Comparison of ENCODE assay signal across 18 cellular contexts in genomic region chr10:30116254-30116573, GRCh38. TPM values are rescaled to one million over a fixed set of nuclear protein-coding genes. Genes with fewer than 3 reads are reported as not detected.
DNase-seq lines count a peak whose midpoint lies in the region; ATAC-seq and TF ChIP-seq lines count a peak whose summit lies in the region.
"Had no signal": no experiment of that assay in that cellular context is flagged by ENCODE, and none has a peak within 500 bp of the region (broad histone marks: within the 10 kb centered on the region; RNA-seq: fewer than 3 reads in every experiment).

No MANE protein-coding gene starts in this region.

- ATAC-seq in right cardiac atrium, result no peak
- ATAC-seq in GM21526 (IDR thresholded peaks at IDR 0.05; ENCODE audit: low FRiP score, unreplicated experiment), result no peak

- H3K36me3 ChIP-seq in right atrium auricular region (no peaks in the 10 kb centered on the region), neuronal stem cell (replicated peaks in 1 of 2; ENCODE audit: control insufficient read depth in 2 of 2, insufficient read depth in 2 of 2, low read length in 2 of 2) (no peaks in the 10 kb centered on the region)
- H3K36me3 ChIP-seq: BLaER1 had no signal

- no peak overlapping the region for H3K23ac ChIP-seq in neuronal stem cell (ENCODE audit: low read depth, low read length, poor library complexity)

- no peak overlapping the region for H3K14ac ChIP-seq in neuronal stem cell (ENCODE audit: low read length)

- H3K27ac Mint-ChIP-seq in type B pancreatic cell (peak overlapping the region; percentile 57), HFFc6 (no peak overlapping the region)
- H3K27ac Mint-ChIP-seq: CD8-positive, alpha-beta memory T cell; H9 had no signal

- peaks cover 4% of the 10 kb centered on the region for H3K4me1 ChIP-seq in right cardiac atrium (ENCODE audit: control insufficient read depth, insufficient read depth, low read length)
- peaks cover 0 to 12% of the 10 kb centered on the region in 2 donors for H3K4me1 ChIP-seq in right atrium auricular region
- peaks cover 10 to 13% of the 10 kb centered on the region in 2 donors for H3K4me1 ChIP-seq in neuronal stem cell (ENCODE audit: control insufficient read depth in 2 of 2, insufficient read depth in 1 of 2, low read depth in 1 of 2, low read length in 2 of 2)
- H3K4me1 ChIP-seq: Caco-2 had no signal

- no peak overlapping the region for H4K91ac ChIP-seq in neuronal stem cell (ENCODE audit: low read depth, low read length, poor library complexity)

- H2BK15ac ChIP-seq in neuronal stem cell (ENCODE audit: low read length), result no peak overlapping the region

- peak in 2 of 3 donors; percentile 43 to 46 for DNase-seq in right cardiac atrium
- DNase-seq in right atrium auricular region (ENCODE audit: low spot score), result no peak
- DNase-seq in neuronal stem cell (ENCODE audit: low spot score), result no peak
- no peak for DNase-seq in type B pancreatic cell (ENCODE audit: extremely low spot score, unreplicated experiment)
- DNase-seq in GM10248 (ENCODE audit: extremely low spot score), result no peak
- DNase-seq in HFFc6, result no peak
- no peak for DNase-seq in NCI-H2171 (lab: John Stamatoyannopoulos, UW)
- DNase-seq: 8988T; AML-193; Caco-2; CD8-positive, alpha-beta memory T cell; DMS53; GF-D8; GOT3; H9 had no signal

- 51% methylated on average over 4 of the region's 4 CpGs for WGBS in right cardiac atrium
- WGBS in neuronal stem cell (ENCODE audit: extremely low coverage in 2 of 2, insufficient read length in 2 of 2, insufficient replicate concordance in 1 of 2), 2 donors, result no CpG with 5 or more reads among the region's 4 CpGs

- H3K4me3 Mint-ChIP-seq in type B pancreatic cell (no peak overlapping the region), HFFc6 (no peak overlapping the region)
- H3K4me3 Mint-ChIP-seq: CD8-positive, alpha-beta memory T cell; H9 had no signal

- H2BK120ac ChIP-seq in neuronal stem cell (ENCODE audit: low read depth, low read length), result no peak overlapping the region

- H3K36me3 Mint-ChIP-seq in type B pancreatic cell, result no peaks in the 10 kb centered on the region
- H3K36me3 Mint-ChIP-seq in HFFc6 (ENCODE audit: low read depth), result 0 out of 2 replicates have a peak, but pooled peaks cover 2% of the 10 kb centered on the region
- H3K36me3 Mint-ChIP-seq: CD8-positive, alpha-beta memory T cell had no signal

- POLR2A ChIA-PET in GM10248 (lab: Yijun Ruan, JAX), result no interaction called here

- H3K4me1 Mint-ChIP-seq in type B pancreatic cell (ENCODE audit: unreplicated experiment), result peaks cover 17% of the 10 kb centered on the region
- H3K4me1 Mint-ChIP-seq in HFFc6 (ENCODE audit: low read depth), result peaks cover 19% of the 10 kb centered on the region
- H3K4me1 Mint-ChIP-seq: CD8-positive, alpha-beta memory T cell had no signal

- CTCF ChIA-PET in GM10248 (lab: Yijun Ruan, JAX), result interaction anchor here (1.0 to 1.4 kb wide), 2 partner anchors 12 to 14 kb away, joined by 3 to 5 read pairs; no protein-coding TSS in a partner anchor

- H3K4me2 ChIP-seq in neuronal stem cell (ENCODE audit: insufficient read depth, low read length, poor library complexity, severe bottlenecking), result no peak overlapping the region
- H3K4me2 ChIP-seq: BLaER1 had no signal

- H4K8ac ChIP-seq in neuronal stem cell (ENCODE audit: low read depth, low read length), result no peak overlapping the region

- H3K9ac ChIP-seq in neuronal stem cell (ENCODE audit: low read depth, low read length, poor library complexity), result no peak overlapping the region
- H3K9ac ChIP-seq: BLaER1 had no signal

- no peak overlapping the region for H2BK12ac ChIP-seq in neuronal stem cell (ENCODE audit: low read length)

- TF ChIP-seq CTCF in right atrium auricular region (IDR thresholded peaks at IDR 0.05) (no peak), type B pancreatic cell (conservative IDR thresholded peaks at IDR 0.05) (no peak), GM10248 (IDR thresholded peaks at IDR 0.05; ENCODE audit: control extremely low read depth, extremely low read depth, low read depth, missing control alignments) (no peak), HFFc6 (IDR thresholded peaks at IDR 0.05) (no peak)

- no peak overlapping the region for H3K27ac ChIP-seq in right cardiac atrium (ENCODE audit: low read length)
- peak overlapping the region in 1 of 2 donors; percentile 53 for H3K27ac ChIP-seq in right atrium auricular region
- no peak overlapping the region for H3K27ac ChIP-seq in neuronal stem cell (replicated peaks; ENCODE audit: low read length)
- H3K27ac ChIP-seq: BLaER1, HL-60 had no signal

- H3K79me1 ChIP-seq in neuronal stem cell (ENCODE audit: low read depth, low read length), result no peaks in the 10 kb centered on the region

- no peaks in the 10 kb centered on the region for H3K9me3 ChIP-seq in right cardiac atrium (ENCODE audit: control insufficient read depth, low read length)
- H3K9me3 ChIP-seq in right atrium auricular region, result no peaks in the 10 kb centered on the region
- H3K9me3 ChIP-seq in neuronal stem cell (replicated peaks in 1 of 2; ENCODE audit: control insufficient read depth in 2 of 2, insufficient read depth in 1 of 2, low read depth in 1 of 2, low read length in 2 of 2), result peaks cover 0 to 2% of the 10 kb centered on the region in 2 donors
- H3K9me3 ChIP-seq: Caco-2 had no signal

- intact Hi-C loops in right cardiac atrium (cut with DNase I), result no loop called here

- no peak overlapping the region for H2BK5ac ChIP-seq in neuronal stem cell (ENCODE audit: low read length)

- H3K9me3 Mint-ChIP-seq in type B pancreatic cell (peaks cover 8% of the 10 kb centered on the region), HFFc6 (no peaks in the 10 kb centered on the region)
- H3K9me3 Mint-ChIP-seq: CD8-positive, alpha-beta memory T cell; H9 had no signal

- H2AFZ ChIP-seq in neuronal stem cell (ENCODE audit: low read length), result peak overlapping the region; percentile 90

- H3K4me3 ChIP-seq in right cardiac atrium (ENCODE audit: low read length) (no peak overlapping the region), right atrium auricular region (no peak overlapping the region), neuronal stem cell (ENCODE audit: low read length in 2 of 2) (no peak overlapping the region)
- H3K4me3 ChIP-seq: BLaER1 had no signal

- no peak overlapping the region for H2AK5ac ChIP-seq in neuronal stem cell (ENCODE audit: low read depth, low read length)

- H3K27me3 ChIP-seq in right cardiac atrium (ENCODE audit: control insufficient read depth, insufficient read depth) (no peaks in the 10 kb centered on the region), right atrium auricular region (no peaks in the 10 kb centered on the region), neuronal stem cell (ENCODE audit: control insufficient read depth in 3 of 3, insufficient read depth in 3 of 3, low read depth in 1 of 3, low read length in 3 of 3) (no peaks in the 10 kb centered on the region)
- H3K27me3 ChIP-seq: BLaER1 had no signal

- no peak overlapping the region for H3K4ac ChIP-seq in neuronal stem cell (ENCODE audit: low read length)

- no peak overlapping the region for H3K18ac ChIP-seq in neuronal stem cell (ENCODE audit: low read length)

- H3K27me3 Mint-ChIP-seq in type B pancreatic cell (no peaks in the 10 kb centered on the region), HFFc6 (ENCODE audit: insufficient read depth) (peaks cover 29% of the 10 kb centered on the region)

RNA-seq across cellular contexts. Expression of gene JCAD, which starts 56.8 kb away (rescaled TPM):
- total RNA-seq in right cardiac atrium (10 to 100 TPM; 29.2 to 76.7 (median 39.8) TPM), right atrium auricular region (10 to 100 TPM; 34.1 to 39.8 TPM), type B pancreatic cell (ENCODE audit: low replicate concordance) (11.0 and 31.0 TPM in 2 replicates)
- polyA plus RNA-seq in right cardiac atrium, result 17.6 TPM
- 1.6 TPM for polyA plus RNA-seq in neuronal stem cell (2013, experiment 1 of 2)
- 1.6 TPM for polyA plus RNA-seq in neuronal stem cell (2013, experiment 2 of 2)
- 10 to 100 TPM; 27.7 to 54.4 (median 46.6) TPM for total RNA-seq in HFFc6 (2021; fragmentation: NEBNext Ultra II Directional; extraction: Animal tissue kit (Norgen Biotek cat#: 25700))
- polyA plus RNA-seq: CD8-positive, alpha-beta memory T cell had no signal

Comparison
In these comparisons a context has a peak if more than half of its experiments do, and no peak if none do; other contexts are left out.
1. DNase-seq: peak in right cardiac atrium (2 of 3); none in right atrium auricular region (single experiment), neuronal stem cell (single experiment), type B pancreatic cell (single experiment), GM10248 (single experiment), HFFc6 (single experiment) and NCI-H2171 (single experiment).